In the genomic region with DNA sequence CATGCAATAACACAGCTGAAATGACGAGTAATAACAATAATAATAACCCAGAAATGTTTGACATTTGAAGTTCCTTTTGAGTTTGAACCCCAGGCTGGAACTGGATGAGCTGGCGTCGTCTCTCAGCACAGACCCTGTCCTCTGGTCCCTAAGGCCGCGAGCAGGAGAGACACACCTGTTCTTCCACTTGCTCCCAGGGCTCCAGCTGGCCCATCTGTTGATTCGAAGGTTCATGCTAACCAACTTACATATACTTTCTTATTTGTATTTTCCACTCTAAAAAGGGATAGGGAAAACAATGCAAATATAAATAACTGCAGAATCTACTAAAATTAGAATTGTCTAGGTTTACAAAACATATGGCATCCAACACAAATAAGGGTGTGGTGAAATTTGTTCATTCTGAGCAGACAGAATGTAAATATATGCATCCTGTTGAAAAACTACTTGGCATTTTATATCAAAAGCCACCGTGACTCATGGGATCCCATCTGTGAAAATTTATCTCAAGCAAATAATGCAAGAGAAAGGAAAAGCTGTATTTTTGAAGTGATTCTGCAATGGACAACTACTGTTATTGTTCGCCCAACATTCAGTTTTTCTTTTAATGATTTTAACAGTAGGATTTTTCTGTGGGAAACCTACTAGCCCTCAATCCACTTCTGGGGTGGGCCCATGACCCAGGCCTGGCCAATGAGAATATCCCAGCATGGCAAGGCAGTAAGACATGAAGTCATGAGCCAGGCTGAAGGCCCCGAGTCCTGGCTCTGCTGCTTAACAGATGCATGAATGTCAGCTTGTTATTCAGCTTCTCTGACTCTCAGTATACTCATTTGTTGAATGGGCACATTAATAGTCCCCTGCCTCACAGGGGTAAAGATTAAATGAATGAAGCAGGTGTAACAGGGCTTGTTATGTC, we compare ENCODE assay signal across 8 cellular contexts. TPM values are rescaled to one million over a fixed set of nuclear protein-coding genes. Genes with fewer than 3 reads are reported as not detected.
DNase-seq lines count a peak whose midpoint lies in the region; ATAC-seq, FAIRE-seq and TF ChIP-seq lines count a peak whose summit lies in the region.

No MANE protein-coding gene starts in this region.

- H4K20me1 ChIP-seq in HepG2 (ENCODE audit: insufficient read depth, low read length) = no peaks in the 10 kb centered on the region

- CTCF ChIA-PET in HepG2 (lab: Yijun Ruan, JAX; ENCODE audit: low intra/inter-chr PET ratio, low total read pairs) = no interaction called here

- 83% methylated on average over 9 of the region's 9 CpGs for WGBS in HepG2 (ENCODE audit: low lambda C conversion rate)
- 72 to 75% methylated on average over 9 of the region's 9 CpGs for WGBS in tibial nerve, 2 donors

- TF ChIP-seq EP300 in HepG2 (IDR thresholded peaks at IDR 0.05; ENCODE audit: low read depth in 2 of 2, low read length in 2 of 2) (no peak), HepG2 (CRISPR knock-in tag; IDR thresholded peaks at IDR 0.05; ENCODE audit: borderline replicate concordance) (no peak), tibial nerve (IDR thresholded peaks at IDR 0.05) (no peak)

- POLR2A ChIA-PET in HepG2 (lab: Yijun Ruan, JAX) = interaction anchor here (0.9 to 1.8 kb wide), 3 partner anchors 8 to 67 kb away, joined by 3 to 11 read pairs (median 3); partner anchors contain the start of gene GNA13

- peaks cover 11% of the 10 kb centered on the region for H3K27me3 Mint-ChIP-seq in activated T-cell treated with anti-CD3 and anti-CD28 coated beads, Interleukin-2, amount 50 U/mL, for 72 hours (ENCODE audit: low read depth)
- peaks cover 13% of the 10 kb centered on the region for H3K27me3 Mint-ChIP-seq in activated naive CD8-positive, alpha-beta T cell treated with anti-CD3 and anti-CD28 coated beads, Interleukin-2, amount 50 U/mL, for 24 hours

- ATAC-seq in activated T-cell treated with anti-CD3 and anti-CD28 coated beads, Interleukin-2, amount 50 U/mL, for 72 hours (replicated peaks in 1 of 2) = no peak
- no peak for ATAC-seq in activated naive CD8-positive, alpha-beta T cell treated with anti-CD3 and anti-CD28 coated beads, Interleukin-2, amount 50 U/mL, for 24 hours
- ATAC-seq in HepG2 (no peak), GM21447 (IDR thresholded peaks at IDR 0.05; ENCODE audit: unreplicated experiment) (no peak)

- H3K9me3 ChIP-seq in HepG2 (ENCODE audit: low read length) = no peaks in the 10 kb centered on the region
- no peaks in the 10 kb centered on the region for H3K9me3 ChIP-seq in tibial nerve

- no peaks in the 10 kb centered on the region for H3K79me2 ChIP-seq in HepG2 (ENCODE audit: insufficient read depth, low read length)

- H3K4me3 Mint-ChIP-seq in activated T-cell treated with anti-CD3 and anti-CD28 coated beads, Interleukin-2, amount 50 U/mL, for 72 hours = peak overlapping the region; percentile 78 to 93
- peak overlapping the region; percentile 84 for H3K4me3 Mint-ChIP-seq in activated naive CD8-positive, alpha-beta T cell treated with anti-CD3 and anti-CD28 coated beads, Interleukin-2, amount 50 U/mL, for 24 hours

- H3K4me1 Mint-ChIP-seq in activated T-cell treated with anti-CD3 and anti-CD28 coated beads, Interleukin-2, amount 50 U/mL, for 72 hours (ENCODE audit: low read depth) = peaks cover 27% of the 10 kb centered on the region
- peaks cover 43% of the 10 kb centered on the region for H3K4me1 Mint-ChIP-seq in activated naive CD8-positive, alpha-beta T cell treated with anti-CD3 and anti-CD28 coated beads, Interleukin-2, amount 50 U/mL, for 24 hours

- no peaks in the 10 kb centered on the region for H3K9me3 Mint-ChIP-seq in activated T-cell treated with anti-CD3 and anti-CD28 coated beads, Interleukin-2, amount 50 U/mL, for 72 hours
- H3K9me3 Mint-ChIP-seq in activated naive CD8-positive, alpha-beta T cell treated with anti-CD3 and anti-CD28 coated beads, Interleukin-2, amount 50 U/mL, for 24 hours = peaks cover 5% of the 10 kb centered on the region

- peak overlapping the region; percentile 92 for H3K27ac Mint-ChIP-seq in activated T-cell treated with anti-CD3 and anti-CD28 coated beads, Interleukin-2, amount 50 U/mL, for 72 hours
- H3K27ac Mint-ChIP-seq in activated naive CD8-positive, alpha-beta T cell treated with anti-CD3 and anti-CD28 coated beads, Interleukin-2, amount 50 U/mL, for 24 hours = peak overlapping the region; percentile 97

- no TSS peak for BruUV-seq in HepG2 (replicated peaks; lab: Mats Ljungman, UMichigan)

- H3K4me3 ChIP-seq in HepG2 (replicated peaks in 1 of 3; ENCODE audit: insufficient read depth in 1 of 3, low read depth in 2 of 3, low read length in 3 of 3) = peak overlapping the region in 2 of 3 experiments; percentile 67 to 75; a peak in 2 of 6 replicates
- H3K4me3 ChIP-seq in tibial nerve = peak overlapping the region; percentile 69 to 76 (median 76)

- FAIRE-seq in HepG2 (lab: Jason Lieb, UNC) = no peak

- in situ Hi-C loops in HepG2 (cut with HindIII; ENCODE audit: extremely low pct_ligation_motif_present, low pct_unique_long_range_greater_than_20kb) = no loop called here

- peak overlapping the region; percentile 98 for H2AFZ ChIP-seq in HepG2 (ENCODE audit: low read length)

- TF ChIP-seq CTCF in HepG2 (CRISPR knock-in tag; IDR thresholded peaks at IDR 0.05) (no peak), tibial nerve (IDR thresholded peaks at IDR 0.05) (no peak)

- intact Hi-C loops in HepG2 (cut with micrococcal nuclease; ENCODE audit: unreplicated experiment) = no loop called here

- H3K27ac ChIP-seq in HepG2 (ENCODE audit: extremely low read length, insufficient read depth, low read length) (no peak overlapping the region), tibial nerve (peak overlapping the region; percentile 82 to 96 (median 91))

- TF ChIP-seq POLR2A in HepG2 (IDR thresholded peaks at IDR 0.05; ENCODE audit: insufficient read depth in 1 of 2, low read depth in 2 of 2, low read length in 2 of 2) (no peak), tibial nerve (IDR thresholded peaks at IDR 0.05) (no peak)

- no peak for TF ChIP-seq RAD21 in HepG2 (CRISPR knock-in tag; IDR thresholded peaks at IDR 0.05)

- H3K9ac ChIP-seq in HepG2 (ENCODE audit: insufficient read depth, low read depth, low read length) = peak overlapping the region; percentile 68

- peak overlapping the region; percentile 89 for H3K4me2 ChIP-seq in HepG2 (ENCODE audit: low read depth, low read length)

- H3K27me3 ChIP-seq in HepG2 (ENCODE audit: control insufficient read depth in 1 of 2, insufficient read depth in 2 of 2, low read length in 2 of 2) (peaks cover 2 to 11% of the 10 kb centered on the region in 2 experiments; a peak in 4 of 5 replicates), tibial nerve (no peaks in the 10 kb centered on the region)

- DNase-seq in activated T-cell treated with anti-CD3 and anti-CD28 coated beads, Interleukin-2, amount 50 U/mL, for 72 hours = no peak
- no peak for DNase-seq in activated T-cell treated with anti-CD3 and anti-CD28 coated beads for 4 hours
- DNase-seq in activated naive CD8-positive, alpha-beta T cell treated with anti-CD3 and anti-CD28 coated beads, Interleukin-2, amount 50 U/mL, for 24 hours = no peak
- DNase-seq in HepG2 (ENCODE audit: low spot score) = no peak
- no peak for DNase-seq in tibial nerve (ENCODE audit: low spot score in 2 of 2)
- DNase-seq in stimulated activated CD4-positive, alpha-beta T cell treated with anti-CD3 and anti-CD28 coated beads, Interleukin-12 subunit alpha, Interleukin-12 subunit beta, amount 100 ng/mL, for 4 hours = no peak
- DNase-seq in UCSD-AML1 (lab: John Stamatoyannopoulos, UW; ENCODE audit: unreplicated experiment) = no peak

- H3K36me3 ChIP-seq in HepG2 (replicated peaks in 1 of 2; ENCODE audit: control insufficient read depth in 1 of 2, insufficient read depth in 2 of 2, low read length in 2 of 2) (no peaks in the 10 kb centered on the region), tibial nerve (no peaks in the 10 kb centered on the region)

- no peaks in the 10 kb centered on the region for H3K36me3 Mint-ChIP-seq in activated T-cell treated with anti-CD3 and anti-CD28 coated beads, Interleukin-2, amount 50 U/mL, for 72 hours (ENCODE audit: insufficient read depth in 2 of 2)
- no peaks in the 10 kb centered on the region for H3K36me3 Mint-ChIP-seq in activated naive CD8-positive, alpha-beta T cell treated with anti-CD3 and anti-CD28 coated beads, Interleukin-2, amount 50 U/mL, for 24 hours (ENCODE audit: low read depth)

- peaks cover 22% of the 10 kb centered on the region for H3K4me1 ChIP-seq in HepG2 (ENCODE audit: insufficient read depth, low read length)
- peaks cover 0 to 10% (median 0%) of the 10 kb centered on the region in 4 donors for H3K4me1 ChIP-seq in tibial nerve

TF ChIP-seq in HepG2, 621 proteins besides CTCF, POLR2A, EP300 and RAD21 (continues in another document):
- no peak for TF ChIP-seq PLRG1 (conservative IDR thresholded peaks at IDR 0.05)
- TF ChIP-seq HOXA5 (CRISPR knock-in tag; IDR thresholded peaks at IDR 0.05) = 0 out of 2 replicates have a peak, but pooled peaks have one; percentile 5
- TF ChIP-seq TAF15 (IDR thresholded peaks at IDR 0.05; ENCODE audit: low read depth, low read length, poor library complexity, severe bottlenecking) = no peak

RNA-seq across cellular contexts. Expression of gene RGS9, which starts 13.2 kb away (rescaled TPM):
- 10 to 100 TPM in 1 of 2 donors, 1 to 10 TPM in 1; 5.8 to 16.6 TPM for total RNA-seq in activated T-cell treated with anti-CD3 and anti-CD28 coated beads, Interleukin-2, amount 50 U/mL, for 72 hours
- total RNA-seq in HepG2 (2016; rRNA removed; fragmentation: Illumina TruSeq; extraction: Trizol) (0.44 and 0.66 TPM in 2 replicates), tibial nerve (10 to 100 TPM; 10.7 to 15.3 (median 11.3) TPM)
- 0.62 and 2.1 TPM in 2 replicates for total RNA-seq in HepG2 (2016; cell fraction: cytosol; rRNA removed; fragmentation: Illumina TruSeq; extraction: Trizol; ENCODE audit: low read depth)
- total RNA-seq in HepG2 (2016; cell fraction: insoluble cytoplasmic fraction; rRNA removed; fragmentation: Illumina TruSeq; extraction: Trizol) = 0.13 and 0.37 TPM in 2 replicates
- total RNA-seq in HepG2 (2016; cell fraction: membrane; rRNA removed; fragmentation: Illumina TruSeq; extraction: Trizol) = 1.5 and 2.3 TPM in 2 replicates
- total RNA-seq in HepG2 (2016; cell fraction: nucleus; rRNA removed; fragmentation: Illumina TruSeq; extraction: Trizol) = not detected in 2 replicates
- polyA plus RNA-seq in HepG2 (2011; rRNA removed) = 0.43 and 0.74 TPM in 2 replicates
- polyA plus RNA-seq in HepG2 (2011; cell fraction: cytosol; rRNA removed) = 0.22 and 0.24 TPM in 2 replicates
- polyA plus RNA-seq in HepG2 (2011; cell fraction: nucleus; rRNA removed) = 0.06 and 0.10 TPM in 2 replicates
- 0.47 and 0.65 TPM in 2 replicates for polyA plus RNA-seq in HepG2 (2012)
- polyA plus RNA-seq in HepG2 (2016; cell fraction: cytosol; fragmentation: Illumina TruSeq; extraction: Trizol; ENCODE audit: low read depth) = 1.7 and 2.2 TPM in 2 replicates
- 0.62 and 0.74 TPM in 2 replicates for polyA plus RNA-seq in HepG2 (2016; cell fraction: insoluble cytoplasmic fraction; fragmentation: Illumina TruSeq; extraction: Trizol; ENCODE audit: low read depth)
- 1.2 and 1.8 TPM in 2 replicates for polyA plus RNA-seq in HepG2 (2016; cell fraction: membrane; fragmentation: Illumina TruSeq; extraction: Trizol; ENCODE audit: low read depth)
- 0.29 and 0.72 TPM in 2 replicates for polyA plus RNA-seq in HepG2 (2016; cell fraction: nucleus; fragmentation: Illumina TruSeq; extraction: Trizol; ENCODE audit: insufficient read depth, low read depth)
- 0.20 and 0.23 TPM in 2 replicates for polyA minus RNA-seq in HepG2 (2011; rRNA and poly(A)+ RNA removed; ENCODE audit: low replicate concordance)
- not detected in 2 replicates for polyA minus RNA-seq in HepG2 (2011; cell fraction: cytosol; rRNA and poly(A)+ RNA removed)
- polyA minus RNA-seq in HepG2 (2011; cell fraction: nucleus; rRNA and poly(A)+ RNA removed) = 0.13 TPM in 1 of 2 replicates, not detected in the other
